In genomic region chr3:53167418-53168174, GRCh38 we compare ENCODE assay signal across 12 cellular contexts. TPM values are rescaled to one million over a fixed set of nuclear protein-coding genes. Genes with fewer than 3 reads are reported as not detected.
DNase-seq lines count a peak whose midpoint lies in the region; ATAC-seq and TF ChIP-seq lines count a peak whose summit lies in the region.
"Had no signal": no experiment of that assay in that cellular context is flagged by ENCODE, and none has a peak within 500 bp of the region (broad histone marks: within the 10 kb centered on the region; RNA-seq: fewer than 3 reads in every experiment).

No MANE protein-coding gene starts in this region.

- no peak overlapping the region for H3K9ac ChIP-seq in HUES48 (ENCODE audit: low read depth, low read length)

- H3K36me3 ChIP-seq in HUES48 (ENCODE audit: control insufficient read depth, insufficient read depth, low read length) (no peaks in the 10 kb centered on the region), BE2C (no peaks in the 10 kb centered on the region)
- H3K36me3 ChIP-seq in effector memory CD4-positive, alpha-beta T cell (ENCODE audit: control insufficient read depth, insufficient read depth, low read length), result no peaks in the 10 kb centered on the region
- H3K36me3 ChIP-seq: suprapubic skin had no signal

- DNase-seq in GM13977 (ENCODE audit: low spot score), result peak; percentile 57
- no peak for DNase-seq in effector memory CD4-positive, alpha-beta T cell
- peak; percentile 49 for DNase-seq in putamen (ENCODE audit: low spot score)
- DNase-seq in AG20443 (ENCODE audit: low spot score), result no peak
- DNase-seq in BE2C, result no peak
- DNase-seq: CD4-positive, CD25-positive, alpha-beta regulatory T cell; NCI-H1048; stimulated activated CD4-positive, alpha-beta T cell treated with anti-CD3 and anti-CD28 coated beads, Interleukin-4, amount 100 ng/mL, for 1 hour had no signal

- H3K27me3 ChIP-seq in HUES48 (ENCODE audit: control insufficient read depth, insufficient read depth, low read length) (no peaks in the 10 kb centered on the region), BE2C (no peaks in the 10 kb centered on the region)
- H3K27me3 ChIP-seq in effector memory CD4-positive, alpha-beta T cell (replicated peaks; ENCODE audit: control insufficient read depth, insufficient read depth, low read length, poor library complexity, severe bottlenecking), result no peaks in the 10 kb centered on the region
- H3K27me3 ChIP-seq: suprapubic skin had no signal

- in situ Hi-C loops in GM13977 (cut with MboI; ENCODE audit: low pct_unique_long_range_greater_than_20kb, low sequenced_read_pairs, unreplicated experiment), result no loop called here

- ATAC-seq in GM18873 (IDR thresholded peaks at IDR 0.05; ENCODE audit: low FRiP score, unreplicated experiment) (no peak), GM19397 (IDR thresholded peaks at IDR 0.05; ENCODE audit: unreplicated experiment) (no peak)

- no peak overlapping the region for H3K4me3 ChIP-seq in HUES48 (ENCODE audit: low read depth, low read length)
- no peak overlapping the region for H3K4me3 ChIP-seq in effector memory CD4-positive, alpha-beta T cell (ENCODE audit: insufficient read depth, low read depth, low read length, poor library complexity, severe bottlenecking)
- no peak overlapping the region for H3K4me3 ChIP-seq in BE2C (ENCODE audit: low read depth, low read length)
- H3K4me3 ChIP-seq: suprapubic skin had no signal

- no peaks in the 10 kb centered on the region for H3K9me3 ChIP-seq in HUES48 (ENCODE audit: control insufficient read depth, insufficient read depth, low read length)
- H3K9me3 ChIP-seq in effector memory CD4-positive, alpha-beta T cell (ENCODE audit: control insufficient read depth, low read length), result no peaks in the 10 kb centered on the region
- H3K9me3 ChIP-seq in BE2C, result no peaks in the 10 kb centered on the region
- H3K9me3 ChIP-seq: suprapubic skin had no signal

- no peak for TF ChIP-seq CTCF in GM13977 (IDR thresholded peaks at IDR 0.05; ENCODE audit: extremely low read depth, insufficient read depth, missing control alignments)
- no peak for TF ChIP-seq CTCF in BE2C (IDR thresholded peaks at IDR 0.05; ENCODE audit: low read depth, low read length)

- H3K27ac ChIP-seq in HUES48 (ENCODE audit: low read depth, low read length), result peak overlapping the region; percentile 14
- H3K27ac ChIP-seq in effector memory CD4-positive, alpha-beta T cell (ENCODE audit: insufficient read depth, low read length, poor library complexity, severe bottlenecking), result peak overlapping the region; percentile 13
- H3K27ac ChIP-seq: suprapubic skin had no signal

- H3K4me1 ChIP-seq in HUES48 (ENCODE audit: control insufficient read depth, insufficient read depth, low read length), result peaks cover 18% of the 10 kb centered on the region; the same call in 1 of the 2 replicates
- H3K4me1 ChIP-seq in effector memory CD4-positive, alpha-beta T cell (ENCODE audit: control insufficient read depth, insufficient read depth, low read length, poor library complexity, severe bottlenecking), result peaks cover 8% of the 10 kb centered on the region
- H3K4me1 ChIP-seq in BE2C, result no peaks in the 10 kb centered on the region

RNA-seq across cellular contexts. Expression of gene PRKCD, which starts 6.6 kb away (rescaled TPM):
- polyA plus RNA-seq in BE2C (2012; ENCODE audit: insufficient read depth, insufficient read length, low read depth), result 0.39 TPM

RNA-seq across cellular contexts. Expression of gene RFT1, which starts 37.4 kb away (rescaled TPM):
- polyA plus RNA-seq in BE2C (2012; ENCODE audit: insufficient read depth, insufficient read length, low read depth), result 14.9 TPM

Comparison
In these comparisons a context has a peak if more than half of its experiments do, and no peak if none do; other contexts are left out.
1. DNase-seq: peak in GM13977 (single experiment) and putamen (single experiment); none in effector memory CD4-positive, alpha-beta T cell (0 of 3), AG20443 (single experiment) and BE2C (single experiment).